8 cellular contexts compared by ENCODE assay signal in genomic region chr16:77788196-77789084, GRCh38. TPM values are rescaled to one million over a fixed set of nuclear protein-coding genes. Genes with fewer than 3 reads are reported as not detected.
DNase-seq lines count a peak whose midpoint lies in the region; ATAC-seq, FAIRE-seq and TF ChIP-seq lines count a peak whose summit lies in the region.

VAT1L (plus strand) TSS chr16:77788564; CDS start chr16:77788683, 119 bp downstream.

- peaks cover 46% of the 10 kb centered on the region for H3K27me3 ChIP-seq in keratinocyte (ENCODE audit: control insufficient read depth, extremely low read depth, insufficient read depth, low read length)
- peaks cover 3 to 85% (median 49%) of the 10 kb centered on the region in 7 donors for H3K27me3 ChIP-seq in spleen (replicated peaks in 1 of 7)
- H3K27me3 ChIP-seq in A673 (replicated peaks; ENCODE audit: insufficient read depth, low read depth, low read length, poor library complexity) = peaks cover 59% of the 10 kb centered on the region

- H3K27ac ChIP-seq in keratinocyte (ENCODE audit: control insufficient read depth, insufficient read depth, low read length) (no peak within 1 kb of the TSS), spleen (no peak within 1 kb of the TSS), A673 (ENCODE audit: low read depth, low read length, poor library complexity, severe bottlenecking) (no peak within 1 kb of the TSS)

- no peaks in the 10 kb centered on the region for H3K36me3 ChIP-seq in keratinocyte (ENCODE audit: control insufficient read depth in 2 of 2, extremely low read depth in 1 of 2, insufficient read depth in 2 of 2, low read length in 2 of 2)
- no peaks in the 10 kb centered on the region for H3K36me3 ChIP-seq in spleen
- H3K36me3 ChIP-seq in A673 (ENCODE audit: insufficient read depth, low read length, poor library complexity, severe bottlenecking) = no peaks in the 10 kb centered on the region

- DNase-seq in activated naive CD4-positive, alpha-beta T cell treated with anti-CD3 and anti-CD28 coated beads, Interleukin-2, amount 10 ng/mL, durations not matched to agents 7 days and 5 days = no peak
- no peak for DNase-seq in activated naive CD4-positive, alpha-beta T cell treated with Interleukin-2 at 50 U/mL for 16 hours
- peak; percentile 11 to 58 for DNase-seq in NCI-H526 (lab: John Stamatoyannopoulos, UW)
- DNase-seq in cerebellum (ENCODE audit: low spot score) = peak; percentile 91
- no peak for DNase-seq in keratinocyte (ENCODE audit: low read depth, low spot score)
- no peak for DNase-seq in spleen
- DNase-seq in A673 (ENCODE audit: low spot score) = no peak

- no peak for FAIRE-seq in keratinocyte (lab: Jason Lieb, UNC)

- H3K4me1 Mint-ChIP-seq in activated naive CD4-positive, alpha-beta T cell treated with anti-CD3 and anti-CD28 coated beads, Interleukin-2, amount 10 ng/mL, durations not matched to agents 7 days and 5 days = peaks cover 8% of the 10 kb centered on the region

- H3K36me3 Mint-ChIP-seq in activated naive CD4-positive, alpha-beta T cell treated with anti-CD3 and anti-CD28 coated beads, Interleukin-2, amount 10 ng/mL, durations not matched to agents 7 days and 5 days = no peaks in the 10 kb centered on the region

- peak within 1 kb of the TSS; percentile 37 for H3K4me3 Mint-ChIP-seq in activated naive CD4-positive, alpha-beta T cell treated with anti-CD3 and anti-CD28 coated beads, Interleukin-2, amount 10 ng/mL, durations not matched to agents 7 days and 5 days

- 0 to 4% (median 1%) methylated on average over 29 to 76 of the region's 76 CpGs for WGBS in spleen, 5 donors

- no peaks in the 10 kb centered on the region for H3K9me3 ChIP-seq in keratinocyte (ENCODE audit: control insufficient read depth, low read depth, low read length)
- no peaks in the 10 kb centered on the region for H3K9me3 ChIP-seq in spleen
- H3K9me3 ChIP-seq in A673 (ENCODE audit: low read depth, low read length, poor library complexity, severe bottlenecking) = no peaks in the 10 kb centered on the region

- H3K4me1 ChIP-seq in keratinocyte (ENCODE audit: control insufficient read depth, extremely low read depth, insufficient read depth, low read length) = peaks cover 3% of the 10 kb centered on the region
- H3K4me1 ChIP-seq in spleen = peaks cover 9 to 24% (median 18%) of the 10 kb centered on the region in 6 donors
- H3K4me1 ChIP-seq in A673 (ENCODE audit: insufficient read depth, low read length, poor library complexity, severe bottlenecking) = no peaks in the 10 kb centered on the region

- no peak within 1 kb of the TSS for H3K9ac ChIP-seq in keratinocyte (ENCODE audit: control insufficient read depth, extremely low read depth, insufficient read depth, low read length)

- CTCF ChIA-PET in activated naive CD4-positive, alpha-beta T cell treated with anti-CD3 and anti-CD28 coated beads, Interleukin-2, amount 10 ng/mL, durations not matched to agents 7 days and 5 days (lab: Charles Lee) = interaction anchor here (0.8 kb wide), 1 partner anchor 51 kb away, joined by 3 read pairs; no protein-coding TSS in a partner anchor
- CTCF ChIA-PET in A673 (lab: Charles Lee) = no interaction called here

- dilution Hi-C loops in keratinocyte (cut with MboI; ENCODE audit: extremely low pct_ligation_motif_present, low sequenced_read_pairs) = no loop called here

- H3K4me2 ChIP-seq in keratinocyte (ENCODE audit: control insufficient read depth, extremely low read depth, insufficient read depth, low read depth, low read length) = peak within 1 kb of the TSS; percentile 64

- peak within 1 kb of the TSS; percentile 31 to 62 (median 43) for H3K4me3 ChIP-seq in keratinocyte (ENCODE audit: control insufficient read depth in 2 of 3, extremely low read depth in 1 of 3, insufficient read depth in 2 of 3, low read depth in 1 of 3, low read length in 3 of 3)
- peak within 1 kb of the TSS; percentile 25 to 73 (median 40) for H3K4me3 ChIP-seq in spleen
- H3K4me3 ChIP-seq in A673 (ENCODE audit: low read depth, low read length, poor library complexity, severe bottlenecking) = no peak within 1 kb of the TSS

- H3K9me1 ChIP-seq in keratinocyte (ENCODE audit: control insufficient read depth, extremely low read depth, insufficient read depth, low read length) = no peaks in the 10 kb centered on the region

- POLR2A ChIA-PET in A673 (lab: Charles Lee; ENCODE audit: low non-redundant PET) = no interaction called here

- no peaks in the 10 kb centered on the region for H3K9me3 Mint-ChIP-seq in activated naive CD4-positive, alpha-beta T cell treated with anti-CD3 and anti-CD28 coated beads, Interleukin-2, amount 10 ng/mL, durations not matched to agents 7 days and 5 days

- no peak for TF ChIP-seq CTCF in keratinocyte (optimal IDR thresholded peaks at IDR 0.05 in 1 of 3, IDR thresholded peaks at IDR 0.05 in 1 of 3, conservative IDR thresholded peaks at IDR 0.05 in 1 of 3; ENCODE audit: extremely low read depth in 1 of 3, insufficient read depth in 2 of 3, low read length in 3 of 3)
- no peak for TF ChIP-seq CTCF in spleen (IDR thresholded peaks at IDR 0.05 in 8 of 11, conservative IDR thresholded peaks at IDR 0.05 in 3 of 11)
- TF ChIP-seq CTCF in A673 (conservative IDR thresholded peaks at IDR 0.05; ENCODE audit: low read depth, low read length) = no peak

- H3K27me3 Mint-ChIP-seq in activated naive CD4-positive, alpha-beta T cell treated with anti-CD3 and anti-CD28 coated beads, Interleukin-2, amount 10 ng/mL, durations not matched to agents 7 days and 5 days = peaks cover 50% of the 10 kb centered on the region

- H3K27ac Mint-ChIP-seq in activated naive CD4-positive, alpha-beta T cell treated with anti-CD3 and anti-CD28 coated beads, Interleukin-2, amount 10 ng/mL, durations not matched to agents 7 days and 5 days = no peak within 1 kb of the TSS

- peak within 1 kb of the TSS; percentile 42 for H2AFZ ChIP-seq in keratinocyte (ENCODE audit: control insufficient read depth, low read length)

- H3K79me2 ChIP-seq in keratinocyte (ENCODE audit: control insufficient read depth, insufficient read depth, low read length) = no peaks in the 10 kb centered on the region

- BruUV-seq in A673 (replicated peaks; lab: Mats Ljungman, UMichigan) = no TSS peak

- intact Hi-C loops in spleen (cut with DNase I; ENCODE audit: low total_unique reads) = no loop called here
- intact Hi-C loops in A673 (cut with micrococcal nuclease; ENCODE audit: unreplicated experiment) = no loop called here

- TF ChIP-seq POLR2A in spleen (IDR thresholded peaks at IDR 0.05) = no peak

- no peaks in the 10 kb centered on the region for H4K20me1 ChIP-seq in keratinocyte (ENCODE audit: control insufficient read depth, extremely low read depth, insufficient read depth, low read length)

- ATAC-seq in HG03457 (IDR thresholded peaks at IDR 0.05; ENCODE audit: unreplicated experiment) = no peak

RNA-seq across cellular contexts. Expression of gene VAT1L, which starts in this region (rescaled TPM):
- total RNA-seq in cerebellum (19.3 TPM), spleen (under 1 TPM in 3 of 7 donors, not detected in 4; 0.12 to 0.23 (median 0.16) TPM), A673 (2021) (0.09 and 0.17 TPM in 2 replicates)
- polyA plus RNA-seq in keratinocyte (not detected in 3 replicates), spleen (under 1 TPM; 0.02 to 0.08 (median 0.06) TPM)
- not detected for polyA plus RNA-seq in keratinocyte (2011; ENCODE audit: low read depth)
- polyA plus RNA-seq in keratinocyte (2011; cell fraction: cytosol; rRNA removed) = not detected in 2 replicates
- polyA plus RNA-seq in keratinocyte (2011; cell fraction: nucleus; rRNA removed) = not detected in 2 replicates
- polyA plus RNA-seq in keratinocyte (2012; ENCODE audit: low replicate concordance) = not detected in 2 replicates
- not detected in 3 replicates for polyA minus RNA-seq in keratinocyte
- polyA minus RNA-seq in keratinocyte (2011; cell fraction: cytosol; rRNA and poly(A)+ RNA removed) = not detected
- polyA minus RNA-seq in keratinocyte (2011; cell fraction: nucleus; rRNA and poly(A)+ RNA removed) = not detected in 2 replicates

Comparison
In these comparisons a context has a peak if more than half of its experiments do, and no peak if none do; other contexts are left out.
1. RNA of gene VAT1L (total RNA-seq): 19.3 TPM in cerebellum (single experiment); 0.09 to 0.17 TPM in A673 and 0.12 to 0.23 TPM in spleen; every median in the first group is over 10 times any median in the second.
2. DNase-seq: peak in NCI-H526 (2 of 2) and cerebellum (single experiment); none in activated naive CD4-positive, alpha-beta T cell treated with anti-CD3 and anti-CD28 coated beads, Interleukin-2, amount 10 ng/mL, durations not matched to agents 7 days and 5 days (single experiment), activated naive CD4-positive, alpha-beta T cell treated with Interleukin-2 at 50 U/mL for 16 hours (single experiment), keratinocyte (single experiment), spleen (single experiment) and A673 (single experiment).